In genomic region chr1:41073971-41074370, GRCh38 we compare ENCODE assay signal across 1 cellular context.
TF ChIP-seq lines count a peak whose summit lies in the region.

No MANE protein-coding gene starts in this region.

TF ChIP-seq in K562, 482 proteins besides CTCF, POLR2A, EP300 and RAD21 (continued from another document):
- TF ChIP-seq, protein P1, sequence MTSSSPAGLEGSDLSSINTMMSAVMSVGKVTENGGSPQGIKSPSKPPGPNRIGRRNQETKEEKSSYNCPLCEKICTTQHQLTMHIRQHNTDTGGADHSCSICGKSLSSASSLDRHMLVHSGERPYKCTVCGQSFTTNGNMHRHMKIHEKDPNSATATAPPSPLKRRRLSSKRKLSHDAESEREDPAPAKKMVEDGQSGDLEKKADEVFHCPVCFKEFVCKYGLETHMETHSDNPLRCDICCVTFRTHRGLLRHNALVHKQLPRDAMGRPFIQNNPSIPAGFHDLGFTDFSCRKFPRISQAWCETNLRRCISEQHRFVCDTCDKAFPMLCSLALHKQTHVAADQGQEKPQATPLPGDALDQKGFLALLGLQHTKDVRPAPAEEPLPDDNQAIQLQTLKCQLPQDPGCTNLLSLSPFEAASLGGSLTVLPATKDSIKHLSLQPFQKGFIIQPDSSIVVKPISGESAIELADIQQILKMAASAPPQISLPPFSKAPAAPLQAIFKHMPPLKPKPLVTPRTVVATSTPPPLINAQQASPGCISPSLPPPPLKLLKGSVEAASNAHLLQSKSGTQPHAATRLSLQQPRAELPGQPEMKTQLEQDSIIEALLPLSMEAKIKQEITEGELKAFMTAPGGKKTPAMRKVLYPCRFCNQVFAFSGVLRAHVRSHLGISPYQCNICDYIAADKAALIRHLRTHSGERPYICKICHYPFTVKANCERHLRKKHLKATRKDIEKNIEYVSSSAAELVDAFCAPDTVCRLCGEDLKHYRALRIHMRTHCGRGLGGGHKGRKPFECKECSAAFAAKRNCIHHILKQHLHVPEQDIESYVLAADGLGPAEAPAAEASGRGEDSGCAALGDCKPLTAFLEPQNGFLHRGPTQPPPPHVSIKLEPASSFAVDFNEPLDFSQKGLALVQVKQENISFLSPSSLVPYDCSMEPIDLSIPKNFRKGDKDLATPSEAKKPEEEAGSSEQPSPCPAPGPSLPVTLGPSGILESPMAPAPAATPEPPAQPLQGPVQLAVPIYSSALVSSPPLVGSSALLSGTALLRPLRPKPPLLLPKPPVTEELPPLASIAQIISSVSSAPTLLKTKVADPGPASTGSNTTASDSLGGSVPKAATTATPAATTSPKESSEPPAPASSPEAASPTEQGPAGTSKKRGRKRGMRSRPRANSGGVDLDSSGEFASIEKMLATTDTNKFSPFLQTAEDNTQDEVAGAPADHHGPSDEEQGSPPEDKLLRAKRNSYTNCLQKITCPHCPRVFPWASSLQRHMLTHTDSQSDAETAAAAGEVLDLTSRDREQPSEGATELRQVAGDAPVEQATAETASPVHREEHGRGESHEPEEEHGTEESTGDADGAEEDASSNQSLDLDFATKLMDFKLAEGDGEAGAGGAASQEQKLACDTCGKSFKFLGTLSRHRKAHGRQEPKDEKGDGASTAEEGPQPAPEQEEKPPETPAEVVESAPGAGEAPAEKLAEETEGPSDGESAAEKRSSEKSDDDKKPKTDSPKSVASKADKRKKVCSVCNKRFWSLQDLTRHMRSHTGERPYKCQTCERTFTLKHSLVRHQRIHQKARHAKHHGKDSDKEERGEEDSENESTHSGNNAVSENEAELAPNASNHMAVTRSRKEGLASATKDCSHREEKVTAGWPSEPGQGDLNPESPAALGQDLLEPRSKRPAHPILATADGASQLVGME (CRISPR knock-in tag; IDR thresholded peaks at IDR 0.05) = no peak
- no peak for TF ChIP-seq ZNF551 (CRISPR knock-in tag; IDR thresholded peaks at IDR 0.05)
- no peak for TF ChIP-seq L3MBTL2 (IDR thresholded peaks at IDR 0.05)
- TF ChIP-seq PHB2 (IDR thresholded peaks at IDR 0.05; ENCODE audit: low read depth) = no peak
- TF ChIP-seq, protein P2, sequence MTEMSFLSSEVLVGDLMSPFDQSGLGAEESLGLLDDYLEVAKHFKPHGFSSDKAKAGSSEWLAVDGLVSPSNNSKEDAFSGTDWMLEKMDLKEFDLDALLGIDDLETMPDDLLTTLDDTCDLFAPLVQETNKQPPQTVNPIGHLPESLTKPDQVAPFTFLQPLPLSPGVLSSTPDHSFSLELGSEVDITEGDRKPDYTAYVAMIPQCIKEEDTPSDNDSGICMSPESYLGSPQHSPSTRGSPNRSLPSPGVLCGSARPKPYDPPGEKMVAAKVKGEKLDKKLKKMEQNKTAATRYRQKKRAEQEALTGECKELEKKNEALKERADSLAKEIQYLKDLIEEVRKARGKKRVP (CRISPR knock-in tag; IDR thresholded peaks at IDR 0.05) = no peak
- no peak for TF ChIP-seq ZNF592 (IDR thresholded peaks at IDR 0.05)
- peak; percentile 47; the same call in 1 of the 2 replicates for TF ChIP-seq MAFG (tag; conservative IDR thresholded peaks at IDR 0.05)
- no peak for TF ChIP-seq PPARD (CRISPR knock-in tag; IDR thresholded peaks at IDR 0.05)
- no peak for TF ChIP-seq CXXC5 (CRISPR knock-in tag; IDR thresholded peaks at IDR 0.05)
- no peak for TF ChIP-seq SREBF2 (CRISPR knock-in tag; IDR thresholded peaks at IDR 0.05)
- TF ChIP-seq RBM25 (IDR thresholded peaks at IDR 0.05; ENCODE audit: low read depth, low read length, severe bottlenecking) = no peak
- no peak for TF ChIP-seq HDAC3 (IDR thresholded peaks at IDR 0.05; ENCODE audit: borderline replicate concordance, partially characterized antibody)
- TF ChIP-seq, protein P3, sequence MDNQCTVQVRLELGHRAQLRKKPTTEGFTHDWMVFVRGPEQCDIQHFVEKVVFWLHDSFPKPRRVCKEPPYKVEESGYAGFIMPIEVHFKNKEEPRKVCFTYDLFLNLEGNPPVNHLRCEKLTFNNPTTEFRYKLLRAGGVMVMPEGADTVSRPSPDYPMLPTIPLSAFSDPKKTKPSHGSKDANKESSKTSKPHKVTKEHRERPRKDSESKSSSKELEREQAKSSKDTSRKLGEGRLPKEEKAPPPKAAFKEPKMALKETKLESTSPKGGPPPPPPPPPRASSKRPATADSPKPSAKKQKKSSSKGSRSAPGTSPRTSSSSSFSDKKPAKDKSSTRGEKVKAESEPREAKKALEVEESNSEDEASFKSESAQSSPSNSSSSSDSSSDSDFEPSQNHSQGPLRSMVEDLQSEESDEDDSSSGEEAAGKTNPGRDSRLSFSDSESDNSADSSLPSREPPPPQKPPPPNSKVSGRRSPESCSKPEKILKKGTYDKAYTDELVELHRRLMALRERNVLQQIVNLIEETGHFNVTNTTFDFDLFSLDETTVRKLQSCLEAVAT (IDR thresholded peaks at IDR 0.05) = no peak
- TF ChIP-seq, protein P4, sequence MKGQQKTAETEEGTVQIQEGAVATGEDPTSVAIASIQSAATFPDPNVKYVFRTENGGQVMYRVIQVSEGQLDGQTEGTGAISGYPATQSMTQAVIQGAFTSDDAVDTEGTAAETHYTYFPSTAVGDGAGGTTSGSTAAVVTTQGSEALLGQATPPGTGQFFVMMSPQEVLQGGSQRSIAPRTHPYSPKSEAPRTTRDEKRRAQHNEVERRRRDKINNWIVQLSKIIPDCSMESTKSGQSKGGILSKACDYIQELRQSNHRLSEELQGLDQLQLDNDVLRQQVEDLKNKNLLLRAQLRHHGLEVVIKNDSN (CRISPR knock-in tag; IDR thresholded peaks at IDR 0.05) = no peak
- no peak for TF ChIP-seq CHD1 (IDR thresholded peaks at IDR 0.05; ENCODE audit: low read length)
- no peak for TF ChIP-seq HNRNPL (IDR thresholded peaks at IDR 0.05; ENCODE audit: low read depth, low read length)
- no peak for TF ChIP-seq AFF1 (IDR thresholded peaks at IDR 0.05; ENCODE audit: low read depth in 1 of 2, partially characterized antibody in 2 of 2)
